In genomic region chr20:43666376-43667328, GRCh38 we compare ENCODE assay signal across 8 cellular contexts. TPM values are rescaled to one million over a fixed set of nuclear protein-coding genes. Genes with fewer than 3 reads are reported as not detected.
A peak's percentile ranks its signal among the peaks of the same experiment; 100 is the strongest.
DNase-seq lines count a peak whose midpoint lies in the region; ATAC-seq and TF ChIP-seq lines count a peak whose summit lies in the region.

Gene MYBL2 (plus strand): TSS chr20:43667114. CDS start chr20:43667284, 170 bp downstream.

- peaks cover 28% of the 10 kb centered on the region for H3K4me1 Mint-ChIP-seq in activated naive CD4-positive, alpha-beta T cell treated with anti-CD3 and anti-CD28 coated beads, Interleukin-2, amount 10 ng/mL, durations not matched to agents 7 days and 5 days

- peak within 1 kb of the TSS; percentile 74 for H3K4me3 Mint-ChIP-seq in activated naive CD4-positive, alpha-beta T cell treated with anti-CD3 and anti-CD28 coated beads, Interleukin-2, amount 10 ng/mL, durations not matched to agents 7 days and 5 days

- no peaks in the 10 kb centered on the region for H3K27me3 ChIP-seq in Karpas-422 (ENCODE audit: low read length)
- H3K27me3 ChIP-seq in heart right ventricle, result peaks cover 18 to 60% (median 41%) of the 10 kb centered on the region in 7 donors
- no peaks in the 10 kb centered on the region for H3K27me3 ChIP-seq in skeletal muscle satellite cell (ENCODE audit: control insufficient read depth, insufficient read depth, low read length)

- 0 out of 2 replicates have a peak, but pooled peaks cover 7% of the 10 kb centered on the region for H4K20me1 ChIP-seq in Karpas-422 (ENCODE audit: insufficient read depth, low read depth, low read length)

- peak; percentile 81 for ATAC-seq in GM21825 (IDR thresholded peaks at IDR 0.05; ENCODE audit: unreplicated experiment)
- peak; percentile 54 to 83 (median 73) for ATAC-seq in heart right ventricle

- H3K4me1 ChIP-seq in Karpas-422 (ENCODE audit: low read length) (peaks cover 28% of the 10 kb centered on the region), heart right ventricle (peaks cover 0 to 14% (median 10%) of the 10 kb centered on the region in 9 donors), skeletal muscle satellite cell (ENCODE audit: control insufficient read depth, insufficient read depth, low read length) (peaks cover 12% of the 10 kb centered on the region)

- peak within 1 kb of the TSS; percentile 92 for H3K9ac ChIP-seq in Karpas-422 (ENCODE audit: low read length)
- H3K9ac ChIP-seq in skeletal muscle satellite cell (ENCODE audit: low read depth, low read length), result peak within 1 kb of the TSS; percentile 65

- H3K27ac Mint-ChIP-seq in activated naive CD4-positive, alpha-beta T cell treated with anti-CD3 and anti-CD28 coated beads, Interleukin-2, amount 10 ng/mL, durations not matched to agents 7 days and 5 days, result peak within 1 kb of the TSS; percentile 14

- CTCF ChIA-PET in activated naive CD4-positive, alpha-beta T cell treated with anti-CD3 and anti-CD28 coated beads, Interleukin-2, amount 10 ng/mL, durations not matched to agents 7 days and 5 days (lab: Charles Lee), result no interaction called here

- intact Hi-C loops in heart right ventricle (cut with DNase I), result no loop called here

- H3K36me3 Mint-ChIP-seq in activated naive CD4-positive, alpha-beta T cell treated with anti-CD3 and anti-CD28 coated beads, Interleukin-2, amount 10 ng/mL, durations not matched to agents 7 days and 5 days, result peaks cover 6% of the 10 kb centered on the region

- H3K9me2 ChIP-seq in Karpas-422 (replicated peaks; ENCODE audit: insufficient read depth, low read length), result no peaks in the 10 kb centered on the region

- DNase-seq in GF-D8 (lab: John Stamatoyannopoulos, UW) (peak; percentile 20), Karpas-422 (peak; percentile 92), SKM-1 (lab: John Stamatoyannopoulos, UW; ENCODE audit: unreplicated experiment) (peak; percentile 46), heart right ventricle (peak; percentile 8 to 40), hippocampal formation (lab: John Stamatoyannopoulos, UW) (no peak)
- DNase-seq in activated naive CD4-positive, alpha-beta T cell treated with anti-CD3 and anti-CD28 coated beads, Interleukin-2, amount 10 ng/mL, durations not matched to agents 7 days and 5 days, result peak; percentile 83

- peaks cover 38% of the 10 kb centered on the region for H3K79me2 ChIP-seq in Karpas-422 (ENCODE audit: low read length)

- H3K4me3 ChIP-seq in Karpas-422 (ENCODE audit: low read length), result peak within 1 kb of the TSS; percentile 95
- peak within 1 kb of the TSS in 8 of 10 donors; percentile 3 to 55 (median 22) for H3K4me3 ChIP-seq in heart right ventricle
- peak within 1 kb of the TSS; percentile 66 for H3K4me3 ChIP-seq in skeletal muscle satellite cell (ENCODE audit: low read length)

- H3K4me2 ChIP-seq in Karpas-422 (ENCODE audit: low read depth, low read length, poor library complexity, severe bottlenecking) (peak within 1 kb of the TSS; percentile 82), skeletal muscle satellite cell (ENCODE audit: low read length) (peak within 1 kb of the TSS; percentile 82)

- 11% methylated on average over 58 to 90 of the region's 90 CpGs for WGBS in heart right ventricle, 2 donors

- peaks cover 19% of the 10 kb centered on the region for H3K27me3 Mint-ChIP-seq in activated naive CD4-positive, alpha-beta T cell treated with anti-CD3 and anti-CD28 coated beads, Interleukin-2, amount 10 ng/mL, durations not matched to agents 7 days and 5 days

- no peak for TF ChIP-seq CTCF in heart right ventricle (IDR thresholded peaks at IDR 0.05)

- H3K9me3 Mint-ChIP-seq in activated naive CD4-positive, alpha-beta T cell treated with anti-CD3 and anti-CD28 coated beads, Interleukin-2, amount 10 ng/mL, durations not matched to agents 7 days and 5 days, result no peaks in the 10 kb centered on the region

- H2AFZ ChIP-seq in Karpas-422 (ENCODE audit: low read length), result peak within 1 kb of the TSS; percentile 97; the same call in 1 of the 2 replicates

- H3K36me3 ChIP-seq in Karpas-422 (ENCODE audit: insufficient read depth, low read length) (peaks cover 17% of the 10 kb centered on the region; the same call in 1 of the 2 replicates), heart right ventricle (no peaks in the 10 kb centered on the region), skeletal muscle satellite cell (ENCODE audit: insufficient read depth, low read length) (no peaks in the 10 kb centered on the region)

- H3K9me3 ChIP-seq in Karpas-422 (ENCODE audit: low read length) (no peaks in the 10 kb centered on the region), heart right ventricle (no peaks in the 10 kb centered on the region), skeletal muscle satellite cell (replicated peaks; ENCODE audit: low read length) (no peaks in the 10 kb centered on the region)

- H3K27ac ChIP-seq in Karpas-422 (ENCODE audit: low read length), result peak within 1 kb of the TSS; percentile 79
- H3K27ac ChIP-seq in heart right ventricle, result no peak within 1 kb of the TSS

RNA-seq across cellular contexts. Expression of gene MYBL2, which starts in this region (rescaled TPM):
- 18.2 and 30.8 TPM in 2 replicates for total RNA-seq in Karpas-422 (2014; rRNA removed; shearing (Covaris generic); ENCODE audit: low replicate concordance)
- total RNA-seq in heart right ventricle, result 1 to 10 TPM in 2 of 10 donors, under 1 TPM in 6, not detected in 2; 0.09 to 6.0 (median 0.27) TPM
- under 1 TPM; 0.17 to 0.29 TPM for polyA plus RNA-seq in heart right ventricle
- total RNA-seq in skeletal muscle satellite cell (2012; rRNA removed), result 7.9 and 12.2 TPM in 2 replicates

Comparison
In these comparisons a context has a peak if more than half of its experiments do, and no peak if none do; other contexts are left out.
1. DNase-seq: peak in GF-D8 (single experiment), Karpas-422 (single experiment), SKM-1 (single experiment), activated naive CD4-positive, alpha-beta T cell treated with anti-CD3 and anti-CD28 coated beads, Interleukin-2, amount 10 ng/mL, durations not matched to agents 7 days and 5 days (single experiment) and heart right ventricle (2 of 2); none in hippocampal formation (0 of 2).
2. H3K4me3 ChIP-seq: peak in every context shown above with its lines; median percentile 95 in Karpas-422; 66 in skeletal muscle satellite cell; 22 in heart right ventricle.